8 cellular contexts compared by ENCODE assay signal in genomic region chr3:149936812-149937230, GRCh38. TPM values are rescaled to one million over a fixed set of nuclear protein-coding genes. Genes with fewer than 3 reads are reported as not detected.
DNase-seq lines count a peak whose midpoint lies in the region; ATAC-seq and TF ChIP-seq lines count a peak whose summit lies in the region.

No MANE protein-coding gene starts in this region.

- H3K27me3 ChIP-seq in gastrocnemius medialis, result no peaks in the 10 kb centered on the region

- H3K4me1 ChIP-seq in gastrocnemius medialis, result peaks cover 15 to 17% of the 10 kb centered on the region in 2 donors

- in situ Hi-C loops in gastrocnemius medialis (cut with MboI; ENCODE audit: low sequenced_read_pairs in 4 of 4), result loop anchor here in 3 of 4 donors (25.0 kb wide), 1 partner anchor 550 kb away; no protein-coding TSS in a partner anchor

- H3K36me3 ChIP-seq in gastrocnemius medialis, result no peaks in the 10 kb centered on the region

- H3K9me3 ChIP-seq in gastrocnemius medialis, result no peaks in the 10 kb centered on the region

- no peak overlapping the region for H3K4me3 ChIP-seq in gastrocnemius medialis

- ATAC-seq in GM18861 (IDR thresholded peaks at IDR 0.05; ENCODE audit: unreplicated experiment), result peak; percentile 79
- ATAC-seq in gastrocnemius medialis, result peak; percentile 82 to 87
- no peak for ATAC-seq in GM18505 (IDR thresholded peaks at IDR 0.05; ENCODE audit: unreplicated experiment)

- peak overlapping the region in 3 of 4 donors; percentile 11 to 28 (median 17) for H3K27ac ChIP-seq in gastrocnemius medialis

- peak; percentile 58 for DNase-seq in AG20443 (ENCODE audit: low spot score)
- DNase-seq in HS-27A (ENCODE audit: low read depth), result peak; percentile 52
- peak; percentile 39 for DNase-seq in OCI-M1 (lab: John Stamatoyannopoulos, UW)
- DNase-seq in activated T-helper 9 cell treated with anti-CD3 and anti-CD28 coated beads, Interleukin-2, amount 50 U/mL, for 16 hours (ENCODE audit: low read depth), result peak; percentile 7
- DNase-seq in head of caudate nucleus, result peak in 39 of 42 donors; percentile 8 to 80 (median 48)
- peak; percentile 33 to 47 for DNase-seq in gastrocnemius medialis

- peak; percentile 63 to 85 (median 71) for TF ChIP-seq CTCF in gastrocnemius medialis (IDR thresholded peaks at IDR 0.05 in 4 of 5, conservative IDR thresholded peaks at IDR 0.05 in 1 of 5)

- intact Hi-C loops in head of caudate nucleus (cut with DNase I), result no loop called here
- intact Hi-C loops in gastrocnemius medialis (cut with DNase I; ENCODE audit: low total_unique reads), result loop anchor here (1.0 to 5.0 kb wide), 2 partner anchors 247 to 560 kb away; no protein-coding TSS in a partner anchor

- TF ChIP-seq POLR2A in gastrocnemius medialis (IDR thresholded peaks at IDR 0.05) (no peak), GM18505 (IDR thresholded peaks at IDR 0.05; ENCODE audit: borderline replicate concordance, extremely low read depth, insufficient read depth, insufficient read length) (no peak)

RNA-seq across cellular contexts. Expression of gene PFN2, which starts 33.9 kb away (rescaled TPM):
- total RNA-seq in gastrocnemius medialis, result 100 to 1,000 TPM in 3 of 4 donors, 10 to 100 TPM in 1; 64.1 to 208 (median 146) TPM

Comparison
In these comparisons a context has a peak if more than half of its experiments do, and no peak if none do; other contexts are left out.
1. DNase-seq: peak in every context shown above with its lines; median percentile 58 in AG20443; 52 in HS-27A; 48 in head of caudate nucleus; 40 in gastrocnemius medialis; 39 in OCI-M1; 7 in activated T-helper 9 cell treated with anti-CD3 and anti-CD28 coated beads, Interleukin-2, amount 50 U/mL, for 16 hours.